In genomic region chr1:108779455-108779854, GRCh38 we compare ENCODE assay signal across 26 cellular contexts.
"Had no signal": no experiment of that assay in that cellular context is flagged by ENCODE, and none has a peak within 500 bp of the region (broad histone marks: within the 10 kb centered on the region; RNA-seq: fewer than 3 reads in every experiment).

No MANE protein-coding gene starts in this region.

- H3K4me1 Mint-ChIP-seq: endodermal cell had no signal

- DNase-seq: colonic mucosa; cortex of kidney; dermis blood vessel endothelial cell; dorsolateral prefrontal cortex; effector CD4-positive, alpha-beta T cell; effector CD8-positive, alpha-beta T cell; effector memory CD4-positive, alpha-beta T cell; endodermal cell; erythroblast; esophagus squamous epithelium; foreskin fibroblast; foreskin keratinocyte; foreskin melanocyte; gastrocnemius medialis; glutamatergic neuron; head of caudate nucleus; heart left ventricle; heart right ventricle had no signal

- H3K27me3 Mint-ChIP-seq: dendritic cell treated with granulocyte-macrophage colony-stimulating factor and Interleukin-4, amounts not matched to agents 40 ng/mL and 50 ng/mL, for 4 days had no signal

- ATAC-seq: esophagus mucosa, foreskin keratinocyte, gastrocnemius medialis, gastroesophageal sphincter, heart left ventricle, heart right ventricle had no signal

- H3K27ac Mint-ChIP-seq: dendritic cell treated with granulocyte-macrophage colony-stimulating factor and Interleukin-4, amounts not matched to agents 40 ng/mL and 50 ng/mL, for 4 days; endodermal cell had no signal

- H3K9me3 ChIP-seq: colonic mucosa, esophagus muscularis mucosa, gastrocnemius medialis had no signal

- H3K27me3 ChIP-seq: colonic mucosa, dorsolateral prefrontal cortex, esophagus muscularis mucosa, esophagus squamous epithelium, foreskin keratinocyte, gastrocnemius medialis, gastroesophageal sphincter, heart left ventricle, heart right ventricle had no signal

- H3K4me3 Mint-ChIP-seq: dendritic cell treated with granulocyte-macrophage colony-stimulating factor and Interleukin-4, amounts not matched to agents 40 ng/mL and 50 ng/mL, for 4 days; endodermal cell had no signal

- FAIRE-seq: colon, endothelial cell of umbilical vein had no signal

- H3K4me3 ChIP-seq: colonic mucosa, coronary artery, dorsolateral prefrontal cortex, esophagus muscularis mucosa, esophagus squamous epithelium, gastrocnemius medialis, gastroesophageal sphincter, heart left ventricle, heart right ventricle had no signal

- H3K27ac ChIP-seq: colonic mucosa, coronary artery, epithelial cell of prostate, esophagus muscularis mucosa, esophagus squamous epithelium, foreskin keratinocyte, gastrocnemius medialis, gastroesophageal sphincter, heart left ventricle, heart right ventricle had no signal

- H3K4me1 ChIP-seq: colonic mucosa, esophagus muscularis mucosa, esophagus squamous epithelium, foreskin keratinocyte, gastrocnemius medialis, gastroesophageal sphincter, heart left ventricle, heart right ventricle had no signal

- H3K36me3 ChIP-seq: colonic mucosa had no signal
